Comparison of ENCODE assay signal across 6 cellular contexts in genomic region chr11:65559951-65560537, GRCh38. TPM values are rescaled to one million over a fixed set of nuclear protein-coding genes. Genes with fewer than 3 reads are reported as not detected.
DNase-seq lines count a peak whose midpoint lies in the region; TF ChIP-seq lines count a peak whose summit lies in the region.

No MANE protein-coding gene starts in this region.

- no peak overlapping the region for H3K4me3 ChIP-seq in urinary bladder (ENCODE audit: low read depth, low read length)

- H3K4me1 ChIP-seq in urinary bladder (ENCODE audit: insufficient read depth) = peaks cover 2% of the 10 kb centered on the region

- DNase-seq in COLO668 (lab: John Stamatoyannopoulos, UW; ENCODE audit: unreplicated experiment) (peak; percentile 73), globus pallidus (ENCODE audit: low spot score) (peak; percentile 64), NCI-H187 treated with DMSO at 0.1 percent for 48 hours (lab: John Stamatoyannopoulos, UW) (no peak)
- DNase-seq in stimulated activated CD4-positive, alpha-beta T cell treated with anti-CD3 and anti-CD28 coated beads, Interleukin-1b, Interleukin-23, amount 100 ng/mL, for 48 hours = no peak

- H3K36me3 ChIP-seq in urinary bladder (ENCODE audit: insufficient read depth) = no peaks in the 10 kb centered on the region

- WGBS in urinary bladder = 39% methylated on average over 5 of the region's 5 CpGs

- H3K27ac ChIP-seq in urinary bladder (ENCODE audit: low read depth) = peak overlapping the region; percentile 26

TF ChIP-seq in PFSK-1, 5 proteins besides CTCF, POLR2A, EP300 and RAD21:
- TF ChIP-seq POLR2AphosphoS5 (IDR thresholded peaks at IDR 0.05; ENCODE audit: low read depth, low read length) = no peak
- TF ChIP-seq REST (IDR thresholded peaks at IDR 0.05; ENCODE audit: insufficient read depth in 1 of 2, low read depth in 2 of 2, low read length in 2 of 2) = no peak
- peak; percentile 35 for TF ChIP-seq FOXP2 (optimal IDR thresholded peaks at IDR 0.05; ENCODE audit: borderline replicate concordance, extremely low read depth, extremely low read length, insufficient read depth)
TF ChIP-seq in PFSK-1: peak in this region for 1.

RNA-seq across cellular contexts. Expression of gene LTBP3, which starts 1.9 kb away (rescaled TPM):
- polyA plus RNA-seq in PFSK-1 (2012; ENCODE audit: insufficient read length, low read depth) = 121 TPM
- total RNA-seq in urinary bladder = 58.5 TPM
- polyA plus RNA-seq in urinary bladder = 145 TPM

RNA-seq across cellular contexts. Expression of gene ZNRD2, which starts 10.2 kb away (rescaled TPM):
- 111 TPM for polyA plus RNA-seq in PFSK-1 (2012; ENCODE audit: insufficient read length, low read depth)
- total RNA-seq in urinary bladder = 14.6 TPM
- polyA plus RNA-seq in urinary bladder = 94.9 TPM

RNA-seq across cellular contexts. Expression of gene FAM89B, which starts 12.3 kb away (rescaled TPM):
- polyA plus RNA-seq in PFSK-1 (2012; ENCODE audit: insufficient read length, low read depth) = 29.0 TPM
- 10.9 TPM for total RNA-seq in urinary bladder
- polyA plus RNA-seq in urinary bladder = 82.7 TPM

RNA-seq across cellular contexts. Expression of gene EHBP1L1, which starts 15.8 kb away (rescaled TPM):
- 49.1 TPM for polyA plus RNA-seq in PFSK-1 (2012; ENCODE audit: insufficient read length, low read depth)
- total RNA-seq in urinary bladder = 45.9 TPM
- 178 TPM for polyA plus RNA-seq in urinary bladder

RNA-seq across cellular contexts. Expression of gene SCYL1, which starts 35.2 kb away (rescaled TPM):
- polyA plus RNA-seq in PFSK-1 (2012; ENCODE audit: insufficient read length, low read depth) = 192 TPM
- total RNA-seq in urinary bladder = 43.4 TPM
- 82.0 TPM for polyA plus RNA-seq in urinary bladder

Comparison
In these comparisons a context has a peak if more than half of its experiments do, and no peak if none do; other contexts are left out.
1. DNase-seq: peak in COLO668 (single experiment) and globus pallidus (single experiment); none in NCI-H187 treated with DMSO at 0.1 percent for 48 hours (single experiment) and stimulated activated CD4-positive, alpha-beta T cell treated with anti-CD3 and anti-CD28 coated beads, Interleukin-1b, Interleukin-23, amount 100 ng/mL, for 48 hours (single experiment).